Comparison of ENCODE assay signal across 20 cellular contexts in genomic region chr20:48618052-48618451, GRCh38.
A peak's percentile ranks its signal among the peaks of the same experiment; 100 is the strongest.
DNase-seq lines count a peak whose midpoint lies in the region; ATAC-seq, FAIRE-seq and TF ChIP-seq lines count a peak whose summit lies in the region.
"Had no signal": no experiment of that assay in that cellular context is flagged by ENCODE, and none has a peak within 500 bp of the region (broad histone marks: within the 10 kb centered on the region; RNA-seq: fewer than 3 reads in every experiment).

No MANE protein-coding gene starts in this region.

- H3K4me3 Mint-ChIP-seq in natural killer cell treated with Interleukin-12 subunit alpha and Interleukin-12 subunit beta and Interleukin-15 and Interleukin-18, amount 100 ng/mL, for 72 hours = no peak overlapping the region
- H3K4me3 Mint-ChIP-seq in natural killer cell = no peak overlapping the region
- H3K4me3 Mint-ChIP-seq: B cell; CD4-positive, alpha-beta T cell had no signal

- TF ChIP-seq POLR2A in spleen (IDR thresholded peaks at IDR 0.05) = no peak

- WGBS in spleen, 5 donors = 84 to 92% (median 90%) methylated on average over 9 to 13 of the region's 13 CpGs

- no peaks in the 10 kb centered on the region for H3K36me3 ChIP-seq in mucosa of descending colon (ENCODE audit: low read depth)
- H3K36me3 ChIP-seq in spleen = peaks cover 0 to 17% (median 0%) of the 10 kb centered on the region in 6 donors
- H3K36me3 ChIP-seq: HAP-1 had no signal

- intact Hi-C loops in natural killer cell (cut with micrococcal nuclease) = no loop called here
- intact Hi-C loops in mucosa of descending colon (cut with DNase I, micrococcal nuclease) = no loop called here
- intact Hi-C loops in spleen (cut with DNase I; ENCODE audit: low total_unique reads) = no loop called here

- FAIRE-seq in D721Med (lab: Jason Lieb, UNC) = no peak
- FAIRE-seq: A204.1, G401.6, GM12892, H1 had no signal

- H3K27me3 ChIP-seq in spleen (replicated peaks in 1 of 7) = no peaks in the 10 kb centered on the region

- H3K36me3 Mint-ChIP-seq in natural killer cell treated with Interleukin-12 subunit alpha and Interleukin-12 subunit beta and Interleukin-15 and Interleukin-18, amount 100 ng/mL, for 72 hours = no peaks in the 10 kb centered on the region
- H3K36me3 Mint-ChIP-seq in natural killer cell = peaks cover 7% of the 10 kb centered on the region

- H3K4me1 Mint-ChIP-seq in natural killer cell treated with Interleukin-12 subunit alpha and Interleukin-12 subunit beta and Interleukin-15 and Interleukin-18, amount 100 ng/mL, for 72 hours (ENCODE audit: low read depth in 2 of 2) = peaks cover 10 to 16% of the 10 kb centered on the region in 2 donors
- peaks cover 25 to 28% of the 10 kb centered on the region in 2 donors for H3K4me1 Mint-ChIP-seq in natural killer cell

- H3K9me3 ChIP-seq in mucosa of descending colon = no peaks in the 10 kb centered on the region
- H3K9me3 ChIP-seq in spleen = no peaks in the 10 kb centered on the region
- H3K9me3 ChIP-seq: HAP-1 had no signal

- H3K4me1 ChIP-seq in mucosa of descending colon (ENCODE audit: low read depth) = peaks cover 20% of the 10 kb centered on the region
- H3K4me1 ChIP-seq in spleen = peaks cover 7 to 28% (median 19%) of the 10 kb centered on the region in 6 donors

- no peak for ATAC-seq in natural killer cell treated with Interleukin-12 subunit alpha and Interleukin-12 subunit beta and Interleukin-15 and Interleukin-18, amount 100 ng/mL, for 72 hours
- ATAC-seq in natural killer cell (no peak), mucosa of descending colon (no peak)

- no peaks in the 10 kb centered on the region for H3K27me3 Mint-ChIP-seq in natural killer cell treated with Interleukin-12 subunit alpha and Interleukin-12 subunit beta and Interleukin-15 and Interleukin-18, amount 100 ng/mL, for 72 hours
- H3K27me3 Mint-ChIP-seq in natural killer cell (ENCODE audit: low read depth in 2 of 2) = no peaks in the 10 kb centered on the region
- H3K27me3 Mint-ChIP-seq: B cell; CD4-positive, alpha-beta T cell had no signal

- TF ChIP-seq CTCF in natural killer cell (IDR thresholded peaks at IDR 0.05) (no peak), mucosa of descending colon (IDR thresholded peaks at IDR 0.05) (no peak), spleen (IDR thresholded peaks at IDR 0.05 in 8 of 11, conservative IDR thresholded peaks at IDR 0.05 in 3 of 11) (no peak), D721Med (IDR thresholded peaks at IDR 0.05; ENCODE audit: insufficient read depth, missing control alignments) (no peak)

- H3K9me3 Mint-ChIP-seq in natural killer cell treated with Interleukin-12 subunit alpha and Interleukin-12 subunit beta and Interleukin-15 and Interleukin-18, amount 100 ng/mL, for 72 hours = no peaks in the 10 kb centered on the region
- no peaks in the 10 kb centered on the region for H3K9me3 Mint-ChIP-seq in natural killer cell
- H3K9me3 Mint-ChIP-seq: CD4-positive, alpha-beta T cell had no signal

- H3K4me3 ChIP-seq in mucosa of descending colon = no peak overlapping the region
- H3K4me3 ChIP-seq in spleen = no peak overlapping the region
- H3K4me3 ChIP-seq: HAP-1 had no signal

- no peak overlapping the region for H3K27ac ChIP-seq in spleen

- DNase-seq in natural killer cell treated with Interleukin-12 subunit alpha and Interleukin-12 subunit beta and Interleukin-15 and Interleukin-18, amount 100 ng/mL, for 72 hours (ENCODE audit: low spot score) = peak; percentile 59
- DNase-seq in natural killer cell (no peak), mucosa of descending colon (peak in 2 of 3 donors; percentile 15 to 16), spleen (peak; percentile 66), D721Med (ENCODE audit: insufficient read length, low spot score) (no peak), SIG-M5 treated with dmso at 0.1 percent for 504 hours (lab: John Stamatoyannopoulos, UW; ENCODE audit: unreplicated experiment) (no peak), GF-D8 (lab: John Stamatoyannopoulos, UW) (no peak)
- DNase-seq: C1 segment of cervical spinal cord; Calu3; CD4-positive, alpha-beta T cell; DMS153; DMS79 treated with DMSO at 0.1 percent for 48 hours; EL; IMR-90 had no signal

- no peak overlapping the region for H3K27ac Mint-ChIP-seq in natural killer cell treated with Interleukin-12 subunit alpha and Interleukin-12 subunit beta and Interleukin-15 and Interleukin-18, amount 100 ng/mL, for 72 hours
- no peak overlapping the region for H3K27ac Mint-ChIP-seq in natural killer cell
- H3K27ac Mint-ChIP-seq: B cell; CD4-positive, alpha-beta T cell had no signal

Comparison
In these comparisons a context has a peak if more than half of its experiments do, and no peak if none do; other contexts are left out.
1. DNase-seq: peak in natural killer cell treated with Interleukin-12 subunit alpha and Interleukin-12 subunit beta and Interleukin-15 and Interleukin-18, amount 100 ng/mL, for 72 hours (single experiment), mucosa of descending colon (2 of 3) and spleen (single experiment); none in natural killer cell (single experiment), D721Med (single experiment), SIG-M5 treated with dmso at 0.1 percent for 504 hours (single experiment) and GF-D8 (single experiment).